22 cellular contexts compared by ENCODE assay signal in genomic region chr11:69302447-69302846, GRCh38. TPM values are rescaled to one million over a fixed set of nuclear protein-coding genes. Genes with fewer than 3 reads are reported as not detected.
DNase-seq lines count a peak whose midpoint lies in the region; ATAC-seq and TF ChIP-seq lines count a peak whose summit lies in the region.
"Had no signal": no experiment of that assay in that cellular context is flagged by ENCODE, and none has a peak within 500 bp of the region (broad histone marks: within the 10 kb centered on the region; RNA-seq: fewer than 3 reads in every experiment).

No MANE protein-coding gene starts in this region.

- no peaks in the 10 kb centered on the region for H3K36me3 Mint-ChIP-seq in endodermal cell (ENCODE audit: low read depth)

- no peaks in the 10 kb centered on the region for H3K9me2 ChIP-seq in PC-3 (replicated peaks; ENCODE audit: low read length)

- no peaks in the 10 kb centered on the region for H3K9me3 Mint-ChIP-seq in endodermal cell
- H3K9me3 Mint-ChIP-seq: central memory CD8-positive, alpha-beta T cell; stimulated activated naive CD8-positive, alpha-beta T cell treated with anti-CD3 and anti-CD28 coated beads, Interleukin-15, Interleukin-2, amounts not matched to agents 100 ng/mL and 50 ng/mL, for 24 hours had no signal

- peaks cover 2% of the 10 kb centered on the region for H3K4me1 Mint-ChIP-seq in endodermal cell

- peak overlapping the region; percentile 77 for H3K4me2 ChIP-seq in PC-3 (ENCODE audit: low read length)
- H3K4me2 ChIP-seq in osteoblast (ENCODE audit: insufficient read depth, low read length) = no peak overlapping the region

- H2AFZ ChIP-seq in PC-3 (ENCODE audit: low read length) = no peak overlapping the region
- H2AFZ ChIP-seq in osteoblast (ENCODE audit: low read length) = peak overlapping the region; percentile 39

- CTCF ChIA-PET in AG04450 (lab: Charles Lee) (no interaction called here), PC-3 (lab: Charles Lee) (no interaction called here)

- peaks cover 5% of the 10 kb centered on the region for H3K36me3 ChIP-seq in PC-3 (ENCODE audit: low read depth, low read length)
- no peaks in the 10 kb centered on the region for H3K36me3 ChIP-seq in endodermal cell (ENCODE audit: control insufficient read depth, insufficient read depth, low read length)
- H3K36me3 ChIP-seq in osteoblast (ENCODE audit: insufficient read depth, low read length) = peaks cover 2% of the 10 kb centered on the region
- H3K36me3 ChIP-seq: adrenal gland, uterus had no signal

- H3K4me1 ChIP-seq in PC-3 (ENCODE audit: insufficient read depth, low read length) (peaks cover 57% of the 10 kb centered on the region), endodermal cell (ENCODE audit: control insufficient read depth, insufficient read depth, low read length) (no peaks in the 10 kb centered on the region), osteoblast (ENCODE audit: insufficient read depth, low read length) (peaks cover 55% of the 10 kb centered on the region)

- WGBS in endodermal cell (ENCODE audit: insufficient coverage in 1 of 2, insufficient read length in 1 of 2), 2 experiments = 83 to 96% methylated on average over 1 to 7 of the region's 7 CpGs

- H3K9ac ChIP-seq in PC-3 (ENCODE audit: low read length) = peak overlapping the region; percentile 97
- H3K9ac ChIP-seq in endodermal cell (ENCODE audit: extremely low read depth, low read length, poor library complexity, severe bottlenecking) = no peak overlapping the region

- H3K27me3 Mint-ChIP-seq in endodermal cell (ENCODE audit: insufficient read depth) = no peaks in the 10 kb centered on the region
- H3K27me3 Mint-ChIP-seq: central memory CD8-positive, alpha-beta T cell; stimulated activated naive CD8-positive, alpha-beta T cell treated with anti-CD3 and anti-CD28 coated beads, Interleukin-15, Interleukin-2, amounts not matched to agents 100 ng/mL and 50 ng/mL, for 24 hours had no signal

- peak overlapping the region; percentile 61 for H3K27ac Mint-ChIP-seq in endodermal cell

- no peaks in the 10 kb centered on the region for H3K27me3 ChIP-seq in AG04450 (ENCODE audit: control insufficient read depth, insufficient read depth, low read length)
- no peaks in the 10 kb centered on the region for H3K27me3 ChIP-seq in PC-3 (ENCODE audit: low read length)
- no peaks in the 10 kb centered on the region for H3K27me3 ChIP-seq in endodermal cell (ENCODE audit: control insufficient read depth, insufficient read depth, low read length, poor library complexity, severe bottlenecking)
- no peaks in the 10 kb centered on the region for H3K27me3 ChIP-seq in osteoblast (ENCODE audit: insufficient read depth, low read length)
- H3K27me3 ChIP-seq: adrenal gland, uterus had no signal

- intact Hi-C loops in PC-3 (cut with micrococcal nuclease) = loop anchor here (2.0 to 5.0 kb wide), 2 partner anchors 48 to 65 kb away; no protein-coding TSS in a partner anchor

- BruUV-seq in PC-3 (replicated peaks; lab: Mats Ljungman, UMichigan) = TSS peak; percentile 7

- ATAC-seq in PC-3 (no peak), GM19328 (IDR thresholded peaks at IDR 0.05; ENCODE audit: unreplicated experiment) (no peak)

- H3K79me2 ChIP-seq in PC-3 (ENCODE audit: low read length) = peaks cover 91% of the 10 kb centered on the region
- H3K79me2 ChIP-seq in osteoblast (ENCODE audit: insufficient read depth, low read length) = peaks cover 42% of the 10 kb centered on the region

- H3K4me3 Mint-ChIP-seq in endodermal cell = no peak overlapping the region
- H3K4me3 Mint-ChIP-seq: central memory CD8-positive, alpha-beta T cell; stimulated activated naive CD8-positive, alpha-beta T cell treated with anti-CD3 and anti-CD28 coated beads, Interleukin-15, Interleukin-2, amounts not matched to agents 100 ng/mL and 50 ng/mL, for 24 hours had no signal

- peaks cover 15% of the 10 kb centered on the region for H3F3A ChIP-seq in PC-3 (ENCODE audit: low read length, unreplicated experiment)

- no peak for TF ChIP-seq CTCF in AG04450 (IDR thresholded peaks at IDR 0.05; ENCODE audit: low read depth, low read length)
- TF ChIP-seq CTCF in PC-3 (conservative IDR thresholded peaks at IDR 0.05; ENCODE audit: low read depth, low read length) = no peak
- TF ChIP-seq CTCF in endodermal cell (conservative IDR thresholded peaks at IDR 0.05) = no peak
- no peak for TF ChIP-seq CTCF in osteoblast (IDR thresholded peaks at IDR 0.05; ENCODE audit: extremely low read depth, low read depth, low read length)

- H3K27ac ChIP-seq in AG04450 (ENCODE audit: low read depth, low read length) (peak overlapping the region; percentile 31), PC-3 (ENCODE audit: low read length) (peak overlapping the region; percentile 98), endodermal cell (ENCODE audit: low read depth, low read length) (no peak overlapping the region), osteoblast (ENCODE audit: low read depth, low read length) (peak overlapping the region; percentile 96)
- H3K27ac ChIP-seq: uterus had no signal

- no peak for DNase-seq in AG04450 (ENCODE audit: low read depth, low spot score)
- no peak for DNase-seq in PC-3
- no peak for DNase-seq in endodermal cell
- DNase-seq in osteoblast (ENCODE audit: insufficient read length, low spot score, missing footprints) = peak; percentile 66
- DNase-seq in NCI-H1417 treated with DMSO at 0.1 percent for 48 hours (lab: John Stamatoyannopoulos, UW) = no peak
- DNase-seq in germinal center (ENCODE audit: low spot score) = no peak
- DNase-seq in NCI-H146 (lab: John Stamatoyannopoulos, UW) = no peak
- DNase-seq: activated CD4-positive, alpha-beta T cell treated with anti-CD3 and anti-CD28 coated beads for 1 hour; activated CD8-positive, alpha-beta memory T cell treated with anti-CD3 and anti-CD28 coated beads, Interleukin-2, amount 50 U/mL, for 4 hours; activated effector memory CD4-positive, alpha-beta T cell treated with anti-CD3 and anti-CD28 coated beads, Interleukin-2, amount 50 U/mL, for 16 hours; effector memory CD4-positive, alpha-beta T cell; midbrain; NCI-H1417; NCI-H2171 treated with DMSO at 0.1 percent for 48 hours; NCI-H748 treated with DMSO at 0.1 percent for 48 hours; nucleus accumbens; uterus had no signal

- H3K4me3 ChIP-seq in AG04450 (ENCODE audit: low read depth, low read length) (no peak overlapping the region), PC-3 (ENCODE audit: low read length) (peak overlapping the region; percentile 16; the same call in 1 of the 2 replicates), endodermal cell (ENCODE audit: low read length) (no peak overlapping the region), osteoblast (ENCODE audit: insufficient read depth, low read length) (no peak overlapping the region)
- H3K4me3 ChIP-seq: adrenal gland, uterus had no signal

- no peaks in the 10 kb centered on the region for H3K9me3 ChIP-seq in AG04450 (ENCODE audit: control insufficient read depth, insufficient read depth, low read length)
- no peaks in the 10 kb centered on the region for H3K9me3 ChIP-seq in PC-3 (ENCODE audit: low read length)
- no peaks in the 10 kb centered on the region for H3K9me3 ChIP-seq in endodermal cell (ENCODE audit: control insufficient read depth, low read length)
- H3K9me3 ChIP-seq in osteoblast (ENCODE audit: low read depth, low read length) = no peaks in the 10 kb centered on the region
- H3K9me3 ChIP-seq: adrenal gland, uterus had no signal

- POLR2A ChIA-PET in AG04450 (lab: Yijun Ruan, JAX) (no interaction called here), PC-3 (lab: Charles Lee; ENCODE audit: unreplicated experiment) (interaction anchor here (0.6 to 0.7 kb wide), 2 partner anchors 286 to 372 kb away, joined by 4 read pairs; no protein-coding TSS in a partner anchor)

- H4K20me1 ChIP-seq in PC-3 (ENCODE audit: low read length) (no peaks in the 10 kb centered on the region), osteoblast (ENCODE audit: insufficient read depth, low read length) (no peaks in the 10 kb centered on the region)

RNA-seq across cellular contexts. Expression of gene MYEOV, which starts 8.5 kb away (rescaled TPM):
- polyA plus RNA-seq in AG04450 (2011; rRNA removed) = 1.6 and 3.3 TPM in 2 replicates
- 3.0 and 5.6 TPM in 2 replicates for polyA minus RNA-seq in AG04450 (2011; rRNA and poly(A)+ RNA removed)
- total RNA-seq in PC-3 (2014; rRNA removed) (59.0 and 71.8 TPM in 2 replicates), endodermal cell (not detected), osteoblast (0.88 and 1.4 TPM in 2 replicates)
- polyA plus RNA-seq in endodermal cell (2013, experiment 1 of 2) = 0.43 TPM
- not detected for polyA plus RNA-seq in endodermal cell (2013, experiment 2 of 2)
- polyA plus RNA-seq: right cardiac atrium had no signal

Comparison
In these comparisons a context has a peak if more than half of its experiments do, and no peak if none do; other contexts are left out.
1. RNA of gene MYEOV, which starts 8.5 kb away (total RNA-seq): 59.0 to 71.8 TPM in PC-3; 0.88 to 1.4 TPM in osteoblast and not detected in endodermal cell; every median in the first group is over 10 times any median in the second.